Comparison of ENCODE assay signal across 21 cellular contexts in genomic region chrX:126551306-126551705, GRCh38. TPM values are rescaled to one million over a fixed set of nuclear protein-coding genes. Genes with fewer than 3 reads are reported as not detected.
DNase-seq lines count a peak whose midpoint lies in the region; ATAC-seq and TF ChIP-seq lines count a peak whose summit lies in the region.
"Had no signal": no experiment of that assay in that cellular context is flagged by ENCODE, and none has a peak within 500 bp of the region (broad histone marks: within the 10 kb centered on the region; RNA-seq: fewer than 3 reads in every experiment).

No MANE protein-coding gene starts in this region.

- H3K4me1 ChIP-seq in tibial artery (no peaks in the 10 kb centered on the region), gastrocnemius medialis (no peaks in the 10 kb centered on the region), spleen (no peaks in the 10 kb centered on the region)
- H3K4me1 ChIP-seq: BE2C had no signal

- H3K36me3 ChIP-seq in tibial artery: no peaks in the 10 kb centered on the region
- H3K36me3 ChIP-seq in gastrocnemius medialis: no peaks in the 10 kb centered on the region
- no peaks in the 10 kb centered on the region for H3K36me3 ChIP-seq in spleen
- H3K36me3 ChIP-seq: BE2C had no signal

- H3K27me3 ChIP-seq in tibial artery: peaks cover 0 to 4% of the 10 kb centered on the region in 2 donors
- H3K27me3 ChIP-seq in gastrocnemius medialis: no peaks in the 10 kb centered on the region
- peaks cover 0 to 8% (median 0%) of the 10 kb centered on the region in 7 donors for H3K27me3 ChIP-seq in spleen (replicated peaks in 1 of 7)
- H3K27me3 ChIP-seq: BE2C had no signal

- H3K27ac Mint-ChIP-seq in nephron: peak overlapping the region in 2 of 3 experiments; percentile 64 to 82

- 83 to 100% (median 94%) methylated on average over 1 to 17 of the region's 17 CpGs for WGBS in spleen, 5 donors

- intact Hi-C loops in tibial artery (cut with DNase I; ENCODE audit: low total_unique reads): no loop called here
- intact Hi-C loops in gastrocnemius medialis (cut with DNase I; ENCODE audit: low total_unique reads): no loop called here
- intact Hi-C loops in spleen (cut with DNase I; ENCODE audit: low total_unique reads): no loop called here

- H3K27ac ChIP-seq in tibial artery (no peak overlapping the region), gastrocnemius medialis (no peak overlapping the region), spleen (no peak overlapping the region)

- peaks cover 4% of the 10 kb centered on the region for H3K4me1 Mint-ChIP-seq in nephron

- ATAC-seq in GM19463 (IDR thresholded peaks at IDR 0.05; ENCODE audit: unreplicated experiment) (no peak), gastrocnemius medialis (no peak)
- ATAC-seq: HCT116, Right ventricle myocardium inferior had no signal

- H3K4me3 Mint-ChIP-seq in nephron: peak overlapping the region; percentile 56 to 78 (median 62)

- TF ChIP-seq CTCF in nephron (IDR thresholded peaks at IDR 0.05; ENCODE audit: unreplicated experiment in 3 of 3) (no peak), tibial artery (IDR thresholded peaks at IDR 0.05) (no peak), gastrocnemius medialis (IDR thresholded peaks at IDR 0.05 in 4 of 5, conservative IDR thresholded peaks at IDR 0.05 in 1 of 5) (no peak), spleen (IDR thresholded peaks at IDR 0.05 in 8 of 11, conservative IDR thresholded peaks at IDR 0.05 in 3 of 11) (no peak)

- H3K27me3 Mint-ChIP-seq in nephron (ENCODE audit: low read depth): peaks cover 19% of the 10 kb centered on the region

- H3K4me3 ChIP-seq in tibial artery: no peak overlapping the region
- no peak overlapping the region for H3K4me3 ChIP-seq in gastrocnemius medialis
- H3K4me3 ChIP-seq in spleen: no peak overlapping the region

- DNase-seq in ACHN (peak; percentile 69), HK-2 (ENCODE audit: unreplicated experiment) (peak; percentile 78), glomerular visceral epithelial cell (ENCODE audit: extremely low spot score) (peak; percentile 87), tibial artery (no peak), gastrocnemius medialis (no peak), spleen (no peak)
- DNase-seq: BE2C, DMS79, Kasumi-1, NCI-H1417, NCI-H1694 treated with DMSO at 0.1 percent for 48 hours, NCI-H2081 treated with DMSO at 0.1 percent for 48 hours, NCI-H446, NCI-H526 treated with DMSO at 0.1 percent for 48 hours, OCI-M1 had no signal

- peaks cover 14% of the 10 kb centered on the region for H3K9me3 Mint-ChIP-seq in nephron

- H3K9me3 ChIP-seq in tibial artery: peaks cover 0 to 4% (median 0%) of the 10 kb centered on the region in 3 donors
- H3K9me3 ChIP-seq in gastrocnemius medialis: no peaks in the 10 kb centered on the region
- peaks cover 0 to 11% (median 0%) of the 10 kb centered on the region in 8 donors for H3K9me3 ChIP-seq in spleen
- H3K9me3 ChIP-seq: BE2C had no signal

- no peaks in the 10 kb centered on the region for H3K36me3 Mint-ChIP-seq in nephron (ENCODE audit: low read depth)

- TF ChIP-seq POLR2A in gastrocnemius medialis (IDR thresholded peaks at IDR 0.05) (no peak), spleen (IDR thresholded peaks at IDR 0.05) (no peak)

- in situ Hi-C loops in ACHN (cut with HindIII; ENCODE audit: low pct_ligation_motif_present, low pct_unique_long_range_greater_than_20kb, low sequenced_read_pairs): no loop called here
- in situ Hi-C loops in gastrocnemius medialis (cut with MboI; ENCODE audit: low sequenced_read_pairs in 4 of 4): no loop called here

RNA-seq across cellular contexts. Expression of gene DCAF12L1, which starts 1.3 kb away (rescaled TPM):
- not detected for total RNA-seq in gastrocnemius medialis
- 1 to 10 TPM in 5 of 7 donors, under 1 TPM in 2; 0.50 to 4.1 (median 1.7) TPM for total RNA-seq in spleen
- polyA plus RNA-seq in spleen: 1 to 10 TPM in 1 of 3 donors, under 1 TPM in 1, not detected in 1; 0.24 to 1.6 TPM
- total RNA-seq: MCF 10A, Right ventricle myocardium inferior, SK-MEL-5 had no signal

Comparison
In these comparisons a context has a peak if more than half of its experiments do, and no peak if none do; other contexts are left out.
1. DNase-seq: peak in ACHN (single experiment), HK-2 (single experiment) and glomerular visceral epithelial cell (single experiment); none in tibial artery (0 of 2), gastrocnemius medialis (0 of 2) and spleen (single experiment).